In genomic region chr9:14238518-14238917, GRCh38 we compare ENCODE assay signal across 12 cellular contexts.
A peak's percentile ranks its signal among the peaks of the same experiment; 100 is the strongest.
DNase-seq lines count a peak whose midpoint lies in the region; ATAC-seq, FAIRE-seq and TF ChIP-seq lines count a peak whose summit lies in the region.
"Had no signal": no experiment of that assay in that cellular context is flagged by ENCODE, and none has a peak within 500 bp of the region (broad histone marks: within the 10 kb centered on the region; RNA-seq: fewer than 3 reads in every experiment).

No MANE protein-coding gene starts in this region.

- DNase-seq in NCI-H2196 (lab: John Stamatoyannopoulos, UW; ENCODE audit: unreplicated experiment): peak; percentile 26
- no peak for DNase-seq in NCI-H2196 treated with DMSO at 0.1 percent for 48 hours (lab: John Stamatoyannopoulos, UW; ENCODE audit: unreplicated experiment)
- DNase-seq in mammary epithelial cell: peak; percentile 88
- peak; percentile 40 for DNase-seq in HepG2 (ENCODE audit: low spot score)
- no peak for DNase-seq in upper lobe of right lung
- DNase-seq in stimulated activated CD4-positive, alpha-beta T cell treated with anti-CD3 and anti-CD28 coated beads, Interleukin-12 subunit alpha, Interleukin-12 subunit beta, amount 100 ng/mL, for 4 hours: no peak
- DNase-seq: 8988T; activated CD4-positive, alpha-beta T cell treated with anti-CD3 and anti-CD28 coated beads, Interleukin-2, amount 10 ng/mL, durations not matched to agents 24 days and 14 days; anterior cingulate cortex; NCI-H526 had no signal

- ATAC-seq in HepG2 (peak; percentile 78), upper lobe of right lung (peak; percentile 82), HG03280 (IDR thresholded peaks at IDR 0.05; ENCODE audit: unreplicated experiment) (no peak), GM18870 (IDR thresholded peaks at IDR 0.05; ENCODE audit: unreplicated experiment) (no peak)

- CTCF ChIA-PET in mammary epithelial cell (lab: Charles Lee; ENCODE audit: low non-redundant PET): no interaction called here
- CTCF ChIA-PET in HepG2 (lab: Yijun Ruan, JAX; ENCODE audit: low intra/inter-chr PET ratio, low total read pairs): no interaction called here

- intact Hi-C loops in mammary epithelial cell (cut with micrococcal nuclease) (loop anchor here (2.0 to 5.0 kb wide), 2 partner anchors 18 to 109 kb away; no protein-coding TSS in a partner anchor), HepG2 (cut with micrococcal nuclease; ENCODE audit: unreplicated experiment) (no loop called here), upper lobe of right lung (cut with DNase I) (no loop called here)

- H3K27me3 ChIP-seq in mammary epithelial cell (ENCODE audit: insufficient read depth, low read length) (no peaks in the 10 kb centered on the region), HepG2 (ENCODE audit: control insufficient read depth in 1 of 2, insufficient read depth in 2 of 2, low read length in 2 of 2) (no peaks in the 10 kb centered on the region), upper lobe of right lung (no peaks in the 10 kb centered on the region)

- H2AFZ ChIP-seq in mammary epithelial cell (ENCODE audit: low read depth, low read length): no peak overlapping the region
- H2AFZ ChIP-seq in HepG2 (ENCODE audit: low read length): no peak overlapping the region

- no TSS peak for BruUV-seq in mammary epithelial cell (replicated peaks; lab: Mats Ljungman, UMichigan)
- no TSS peak for BruUV-seq in HepG2 (replicated peaks; lab: Mats Ljungman, UMichigan)

- WGBS in mammary epithelial cell (ENCODE audit: low coverage, missing lambda C conversion rate): 0% methylated on average over 4 of the region's 4 CpGs
- 24% methylated on average over 4 of the region's 4 CpGs for WGBS in HepG2 (ENCODE audit: low lambda C conversion rate)

- H3K36me3 ChIP-seq in mammary epithelial cell (ENCODE audit: insufficient read depth, low read length) (no peaks in the 10 kb centered on the region), HepG2 (replicated peaks in 1 of 2; ENCODE audit: control insufficient read depth in 1 of 2, insufficient read depth in 2 of 2, low read length in 2 of 2) (no peaks in the 10 kb centered on the region), upper lobe of right lung (no peaks in the 10 kb centered on the region)

- no peak overlapping the region for H3K9ac ChIP-seq in mammary epithelial cell (ENCODE audit: insufficient read depth, low read length)
- no peak overlapping the region for H3K9ac ChIP-seq in HepG2 (ENCODE audit: insufficient read depth, low read depth, low read length)

- H3K79me2 ChIP-seq in mammary epithelial cell (ENCODE audit: insufficient read depth, low read length) (peaks cover 79% of the 10 kb centered on the region), HepG2 (ENCODE audit: insufficient read depth, low read length) (no peaks in the 10 kb centered on the region)

- no peak for TF ChIP-seq POLR2A in HepG2 (IDR thresholded peaks at IDR 0.05; ENCODE audit: insufficient read depth in 1 of 2, low read depth in 2 of 2, low read length in 2 of 2)

- dilution Hi-C loops in mammary epithelial cell (cut with HindIII; ENCODE audit: low sequenced_read_pairs): no loop called here

- H3K27ac ChIP-seq in mammary epithelial cell (ENCODE audit: insufficient read depth, low read depth, low read length) (peak overlapping the region; percentile 60), HepG2 (ENCODE audit: extremely low read length, insufficient read depth, low read length) (no peak overlapping the region), upper lobe of right lung (no peak overlapping the region)

- no peaks in the 10 kb centered on the region for H3K9me3 ChIP-seq in mammary epithelial cell (replicated peaks; ENCODE audit: insufficient read depth, low read length)
- no peaks in the 10 kb centered on the region for H3K9me3 ChIP-seq in HepG2 (ENCODE audit: low read length)
- H3K9me3 ChIP-seq in upper lobe of right lung: no peaks in the 10 kb centered on the region

- H4K20me1 ChIP-seq in mammary epithelial cell (ENCODE audit: insufficient read depth, low read length) (no peaks in the 10 kb centered on the region), HepG2 (ENCODE audit: insufficient read depth, low read length) (no peaks in the 10 kb centered on the region)

- TF ChIP-seq CTCF in mammary epithelial cell (conservative IDR thresholded peaks at IDR 0.05 in 1 of 2, IDR thresholded peaks at IDR 0.05 in 1 of 2; ENCODE audit: extremely low read depth in 1 of 2, insufficient read depth in 1 of 2, low read depth in 1 of 2, low read length in 2 of 2) (no peak), HepG2 (CRISPR knock-in tag; IDR thresholded peaks at IDR 0.05) (no peak), upper lobe of right lung (IDR thresholded peaks at IDR 0.05) (no peak)

- no peak for TF ChIP-seq EP300 in HepG2 (IDR thresholded peaks at IDR 0.05; ENCODE audit: low read depth in 2 of 2, low read length in 2 of 2)
- TF ChIP-seq EP300 in HepG2 (CRISPR knock-in tag; IDR thresholded peaks at IDR 0.05; ENCODE audit: borderline replicate concordance): no peak

- no peak for FAIRE-seq in HepG2 (lab: Jason Lieb, UNC)

- H3K4me3 ChIP-seq in mammary epithelial cell (replicated peaks in 1 of 3; ENCODE audit: insufficient read depth in 1 of 3, low read depth in 2 of 3, low read length in 3 of 3) (no peak overlapping the region), HepG2 (replicated peaks in 1 of 3; ENCODE audit: insufficient read depth in 1 of 3, low read depth in 2 of 3, low read length in 3 of 3) (no peak overlapping the region), upper lobe of right lung (no peak overlapping the region)

- H3K4me1 ChIP-seq in mammary epithelial cell (ENCODE audit: insufficient read depth, low read length) (peaks cover 36% of the 10 kb centered on the region), HepG2 (ENCODE audit: insufficient read depth, low read length) (peaks cover 13% of the 10 kb centered on the region), upper lobe of right lung (peaks cover 18% of the 10 kb centered on the region)

- in situ Hi-C loops in mammary epithelial cell (cut with MboI; ENCODE audit: low sequenced_read_pairs in 2 of 2): no loop called here
- in situ Hi-C loops in HepG2 (cut with HindIII; ENCODE audit: extremely low pct_ligation_motif_present, low pct_unique_long_range_greater_than_20kb): loop anchor here (10.0 kb wide), 1 partner anchor 56 kb away; no protein-coding TSS in a partner anchor

- H3K4me2 ChIP-seq in mammary epithelial cell (ENCODE audit: insufficient read depth, low read depth, low read length) (peak overlapping the region; percentile 55), HepG2 (ENCODE audit: low read depth, low read length) (no peak overlapping the region)

- POLR2A ChIA-PET in HepG2 (lab: Yijun Ruan, JAX): no interaction called here

- TF ChIP-seq RAD21 in HepG2 (CRISPR knock-in tag; IDR thresholded peaks at IDR 0.05): no peak

TF ChIP-seq in HepG2, 621 proteins besides CTCF, POLR2A, EP300 and RAD21 (continues in another document):
- TF ChIP-seq TEAD3 (CRISPR knock-in tag; optimal IDR thresholded peaks at IDR 0.05; ENCODE audit: borderline replicate concordance) (peak; percentile 18), NFRKB (IDR thresholded peaks at IDR 0.05) (no peak), ZNF607 (CRISPR knock-in tag; IDR thresholded peaks at IDR 0.05; ENCODE audit: borderline replicate concordance) (no peak), KMT2B (CRISPR knock-in tag; IDR thresholded peaks at IDR 0.05) (no peak), HIVEP1 (CRISPR knock-in tag; IDR thresholded peaks at IDR 0.05) (no peak), WIZ (CRISPR knock-in tag; IDR thresholded peaks at IDR 0.05) (no peak), ZFP41 (CRISPR knock-in tag; IDR thresholded peaks at IDR 0.05; ENCODE audit: borderline replicate concordance) (no peak), ZEB1 (IDR thresholded peaks at IDR 0.05; ENCODE audit: insufficient replicate concordance, low read depth) (no peak), RBM22 (optimal IDR thresholded peaks at IDR 0.05; ENCODE audit: low read length) (no peak), FOSL2 (CRISPR knock-in tag; IDR thresholded peaks at IDR 0.05) (peak; percentile 83)
- TF ChIP-seq, protein P1, sequence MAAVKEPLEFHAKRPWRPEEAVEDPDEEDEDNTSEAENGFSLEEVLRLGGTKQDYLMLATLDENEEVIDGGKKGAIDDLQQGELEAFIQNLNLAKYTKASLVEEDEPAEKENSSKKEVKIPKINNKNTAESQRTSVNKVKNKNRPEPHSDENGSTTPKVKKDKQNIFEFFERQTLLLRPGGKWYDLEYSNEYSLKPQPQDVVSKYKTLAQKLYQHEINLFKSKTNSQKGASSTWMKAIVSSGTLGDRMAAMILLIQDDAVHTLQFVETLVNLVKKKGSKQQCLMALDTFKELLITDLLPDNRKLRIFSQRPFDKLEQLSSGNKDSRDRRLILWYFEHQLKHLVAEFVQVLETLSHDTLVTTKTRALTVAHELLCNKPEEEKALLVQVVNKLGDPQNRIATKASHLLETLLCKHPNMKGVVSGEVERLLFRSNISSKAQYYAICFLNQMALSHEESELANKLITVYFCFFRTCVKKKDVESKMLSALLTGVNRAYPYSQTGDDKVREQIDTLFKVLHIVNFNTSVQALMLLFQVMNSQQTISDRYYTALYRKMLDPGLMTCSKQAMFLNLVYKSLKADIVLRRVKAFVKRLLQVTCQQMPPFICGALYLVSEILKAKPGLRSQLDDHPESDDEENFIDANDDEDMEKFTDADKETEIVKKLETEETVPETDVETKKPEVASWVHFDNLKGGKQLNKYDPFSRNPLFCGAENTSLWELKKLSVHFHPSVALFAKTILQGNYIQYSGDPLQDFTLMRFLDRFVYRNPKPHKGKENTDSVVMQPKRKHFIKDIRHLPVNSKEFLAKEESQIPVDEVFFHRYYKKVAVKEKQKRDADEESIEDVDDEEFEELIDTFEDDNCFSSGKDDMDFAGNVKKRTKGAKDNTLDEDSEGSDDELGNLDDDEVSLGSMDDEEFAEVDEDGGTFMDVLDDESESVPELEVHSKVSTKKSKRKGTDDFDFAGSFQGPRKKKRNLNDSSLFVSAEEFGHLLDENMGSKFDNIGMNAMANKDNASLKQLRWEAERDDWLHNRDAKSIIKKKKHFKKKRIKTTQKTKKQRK (IDR thresholded peaks at IDR 0.05; ENCODE audit: low read length): no peak

Comparison
In these comparisons a context has a peak if more than half of its experiments do, and no peak if none do; other contexts are left out.
1. DNase-seq: peak in NCI-H2196 (single experiment), mammary epithelial cell (single experiment) and HepG2 (single experiment); none in NCI-H2196 treated with DMSO at 0.1 percent for 48 hours (single experiment), upper lobe of right lung (single experiment) and stimulated activated CD4-positive, alpha-beta T cell treated with anti-CD3 and anti-CD28 coated beads, Interleukin-12 subunit alpha, Interleukin-12 subunit beta, amount 100 ng/mL, for 4 hours (single experiment).
2. ATAC-seq: peak in HepG2 (single experiment) and upper lobe of right lung (single experiment); none in HG03280 (single experiment) and GM18870 (single experiment).